8 cellular contexts compared by ENCODE assay signal in the genomic region with DNA sequence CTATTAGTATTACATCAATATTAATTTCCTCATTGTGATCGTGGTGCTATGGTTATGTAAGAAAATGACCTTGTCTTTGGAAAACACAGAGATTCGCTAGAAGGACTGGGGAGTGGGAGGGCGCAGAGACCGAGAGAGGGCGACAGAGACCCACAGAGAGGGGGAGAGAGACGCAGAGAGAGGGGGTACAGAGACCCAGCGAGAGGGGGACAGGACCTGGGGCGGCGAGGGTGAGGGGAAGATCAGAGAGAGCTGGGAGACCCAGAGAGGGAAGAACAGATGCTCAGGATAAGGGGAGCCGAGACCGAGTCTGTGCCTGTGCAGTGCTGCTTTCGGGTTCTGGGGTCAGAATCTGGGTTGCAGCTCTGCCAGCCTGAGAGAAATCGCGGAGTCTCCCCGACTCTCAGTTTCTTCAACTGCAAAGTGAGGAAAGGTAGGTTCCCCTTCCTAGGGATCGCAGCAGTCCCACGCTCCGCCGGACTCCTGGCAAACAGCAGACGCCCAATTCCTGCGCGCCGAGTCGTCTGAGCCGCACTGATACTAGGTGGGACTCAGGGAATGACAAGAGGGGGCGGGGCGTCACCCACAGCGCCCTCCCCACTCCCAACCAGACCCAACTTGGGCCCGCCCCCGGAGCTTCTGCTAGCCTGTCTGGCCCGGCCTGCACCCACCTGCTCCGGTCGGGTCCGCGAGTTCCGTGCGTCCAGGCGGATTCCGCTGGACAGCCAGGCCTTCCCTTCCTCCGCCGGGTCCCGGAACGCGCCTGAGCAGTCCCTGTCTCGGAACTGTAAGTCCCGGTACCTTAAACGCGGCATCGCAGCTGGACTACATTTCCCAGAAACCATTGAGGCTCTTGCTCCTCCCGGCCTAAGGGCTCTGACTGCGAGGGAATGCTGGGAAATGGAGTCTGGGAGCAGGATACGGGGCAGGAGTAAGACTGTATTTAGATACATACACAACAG. TPM values are rescaled to one million over a fixed set of nuclear protein-coding genes. Genes with fewer than 3 reads are reported as not detected.
DNase-seq lines count a peak whose midpoint lies in the region; ATAC-seq and TF ChIP-seq lines count a peak whose summit lies in the region.

No MANE protein-coding gene starts in this region.

- H3K27ac ChIP-seq in breast epithelium: peak overlapping the region; percentile 67 to 77

- H3K4me3 ChIP-seq in WI38 (ENCODE audit: low read depth, low read length) (peak overlapping the region; percentile 52), breast epithelium (peak overlapping the region; percentile 53 to 72 (median 58)), iPS-18c (ENCODE audit: insufficient read depth, low read depth, low read length) (peak overlapping the region; percentile 78), skeletal muscle satellite cell (ENCODE audit: low read length) (peak overlapping the region; percentile 62)

- H3K9me3 ChIP-seq in breast epithelium (no peaks in the 10 kb centered on the region), iPS-18c (ENCODE audit: control insufficient read depth, insufficient read depth, low read length) (peaks cover 5% of the 10 kb centered on the region), skeletal muscle satellite cell (replicated peaks; ENCODE audit: low read length) (no peaks in the 10 kb centered on the region)

- no peak for TF ChIP-seq CTCF in WI38 (IDR thresholded peaks at IDR 0.05; ENCODE audit: low read depth, low read length)
- TF ChIP-seq CTCF in breast epithelium (IDR thresholded peaks at IDR 0.05): peak in 1 of 3 donors; percentile 42

- no peak overlapping the region for H3K9ac ChIP-seq in skeletal muscle satellite cell (ENCODE audit: low read depth, low read length)

- H3K27me3 ChIP-seq in breast epithelium (peaks cover 0 to 11% of the 10 kb centered on the region in 2 donors), skeletal muscle satellite cell (ENCODE audit: control insufficient read depth, insufficient read depth, low read length) (no peaks in the 10 kb centered on the region)

- ATAC-seq in HG03039 (IDR thresholded peaks at IDR 0.05; ENCODE audit: unreplicated experiment): no peak

- H3K4me2 ChIP-seq in skeletal muscle satellite cell (ENCODE audit: low read length): peak overlapping the region; percentile 77

- intact Hi-C loops in breast epithelium (cut with DNase I; ENCODE audit: low total_unique reads): no loop called here

- DNase-seq in NCI-H510A treated with DMSO at 0.1 percent for 48 hours (lab: John Stamatoyannopoulos, UW) (peak; percentile 43), NCI-H510A (lab: John Stamatoyannopoulos, UW) (no peak), NCI-H2029 treated with DMSO at 0.1 percent for 48 hours (lab: John Stamatoyannopoulos, UW) (peak; percentile 80), breast epithelium (ENCODE audit: low spot score in 2 of 2) (peak; percentile 82 to 86)

- H3K4me1 ChIP-seq in breast epithelium (no peaks in the 10 kb centered on the region), skeletal muscle satellite cell (ENCODE audit: control insufficient read depth, insufficient read depth, low read length) (no peaks in the 10 kb centered on the region)

- no peaks in the 10 kb centered on the region for H3K36me3 ChIP-seq in breast epithelium
- no peaks in the 10 kb centered on the region for H3K36me3 ChIP-seq in skeletal muscle satellite cell (ENCODE audit: insufficient read depth, low read length)

- TF ChIP-seq POLR2A in breast epithelium (IDR thresholded peaks at IDR 0.05): no peak

RNA-seq across cellular contexts. Expression of gene IZUMO2, which starts 15.3 kb away (rescaled TPM):
- not detected for total RNA-seq in breast epithelium
- not detected in 2 replicates for total RNA-seq in skeletal muscle satellite cell (2012; rRNA removed)

RNA-seq across cellular contexts. Expression of gene MYH14, which starts 55.7 kb away (rescaled TPM):
- total RNA-seq in breast epithelium: 10 to 100 TPM; 16.6 to 24.7 (median 19.3) TPM
- under 0.01 TPM in 1 of 2 replicates, not detected in the other for total RNA-seq in skeletal muscle satellite cell (2012; rRNA removed)
